9 cellular contexts compared by ENCODE assay signal in genomic region chr7:77538186-77538907, GRCh38. TPM values are rescaled to one million over a fixed set of nuclear protein-coding genes. Genes with fewer than 3 reads are reported as not detected.
DNase-seq lines count a peak whose midpoint lies in the region; FAIRE-seq and TF ChIP-seq lines count a peak whose summit lies in the region.
"Had no signal": no experiment of that assay in that cellular context is flagged by ENCODE, and none has a peak within 500 bp of the region (broad histone marks: within the 10 kb centered on the region; RNA-seq: fewer than 3 reads in every experiment).

No MANE protein-coding gene starts in this region.

- H3K27me3 ChIP-seq in bronchial epithelial cell (ENCODE audit: control insufficient read depth, insufficient read depth, low read length): no peaks in the 10 kb centered on the region

- peaks cover 3% of the 10 kb centered on the region for H3K9me3 ChIP-seq in iPS-18c (ENCODE audit: control insufficient read depth, insufficient read depth, low read length)

- no peaks in the 10 kb centered on the region for H3K36me3 ChIP-seq in bronchial epithelial cell (ENCODE audit: control insufficient read depth, insufficient read depth, low read length)

- no peak for FAIRE-seq in bronchial epithelial cell (lab: Jason Lieb, UNC)
- FAIRE-seq: colon had no signal

- DNase-seq in DMS79 treated with DMSO at 0.1 percent for 48 hours (lab: John Stamatoyannopoulos, UW) (peak; percentile 67), HuH-7.5 (ENCODE audit: low spot score) (peak; percentile 61), bronchial epithelial cell (ENCODE audit: low read depth) (peak; percentile 88), retinal pigment epithelial cell (ENCODE audit: low read depth) (peak; percentile 50), middle frontal gyrus (ENCODE audit: extremely low spot score, low spot score) (no peak)
- no peak for DNase-seq in NK-92 treated with Interleukin-12 subunit alpha and Interleukin-12 subunit beta, amount 100 ng/mL, for 24 hours (lab: John Stamatoyannopoulos, UW)

- TF ChIP-seq CTCF in bronchial epithelial cell (IDR thresholded peaks at IDR 0.05; ENCODE audit: insufficient read depth, low read length, severe bottlenecking) (no peak), retinal pigment epithelial cell (conservative IDR thresholded peaks at IDR 0.05; ENCODE audit: low read depth, low read length) (no peak)

- H3K4me3 ChIP-seq in bronchial epithelial cell (ENCODE audit: low read depth, low read length): peak overlapping the region; percentile 62
- peak overlapping the region; percentile 98 for H3K4me3 ChIP-seq in iPS-18c (ENCODE audit: insufficient read depth, low read depth, low read length)
- H3K4me3 ChIP-seq in retinal pigment epithelial cell (ENCODE audit: low read length): peak overlapping the region; percentile 98

TF ChIP-seq in PFSK-1, 5 proteins besides CTCF, POLR2A, EP300 and RAD21:
- peak; percentile 27; the same call in 1 of the 2 replicates for TF ChIP-seq TAF1 (IDR thresholded peaks at IDR 0.05; ENCODE audit: borderline replicate concordance, insufficient read depth, low read length)
- peak; percentile 85; the same call in 1 of the 2 replicates for TF ChIP-seq SIN3A (IDR thresholded peaks at IDR 0.05; ENCODE audit: borderline replicate concordance, insufficient read depth, low read length)
- TF ChIP-seq REST (IDR thresholded peaks at IDR 0.05; ENCODE audit: insufficient read depth in 1 of 2, low read depth in 2 of 2, low read length in 2 of 2): peak in 1 of 2 experiments; percentile 60; a peak in 1 of 4 replicates
- no peak for TF ChIP-seq POLR2AphosphoS5 (IDR thresholded peaks at IDR 0.05; ENCODE audit: low read depth, low read length)
- TF ChIP-seq FOXP2 (optimal IDR thresholded peaks at IDR 0.05; ENCODE audit: borderline replicate concordance, extremely low read depth, extremely low read length, insufficient read depth): peak; percentile 54

RNA-seq across cellular contexts. Expression of gene PTPN12, which starts 1.3 kb away (rescaled TPM):
- polyA plus RNA-seq in PFSK-1 (2012; ENCODE audit: insufficient read length, low read depth): 21.9 TPM
- 25.0 and 48.4 TPM in 2 replicates for total RNA-seq in bronchial epithelial cell

Comparison
In these comparisons a context has a peak if more than half of its experiments do, and no peak if none do; other contexts are left out.
1. DNase-seq: peak in DMS79 treated with DMSO at 0.1 percent for 48 hours (single experiment), HuH-7.5 (single experiment), bronchial epithelial cell (single experiment) and retinal pigment epithelial cell (single experiment); none in NK-92 treated with Interleukin-12 subunit alpha and Interleukin-12 subunit beta, amount 100 ng/mL, for 24 hours (single experiment) and middle frontal gyrus (single experiment).
2. Peak in every context shown above with its lines, with median percentiles within 50 percentile points of each other: H3K4me3 ChIP-seq.